Comparison of ENCODE assay signal across 9 cellular contexts in genomic region chr5:72015103-72015548, GRCh38.
A peak's percentile ranks its signal among the peaks of the same experiment; 100 is the strongest.
DNase-seq lines count a peak whose midpoint lies in the region; ATAC-seq and TF ChIP-seq lines count a peak whose summit lies in the region.
"Had no signal": no experiment of that assay in that cellular context is flagged by ENCODE, and none has a peak within 500 bp of the region (broad histone marks: within the 10 kb centered on the region; RNA-seq: fewer than 3 reads in every experiment).

No MANE protein-coding gene starts in this region.

- H3K4me1 ChIP-seq in SJSA1 (replicated peaks), result peaks cover 8% of the 10 kb centered on the region
- H3K4me1 ChIP-seq in vagina, result no peaks in the 10 kb centered on the region

- ATAC-seq in HG03342 (IDR thresholded peaks at IDR 0.05; ENCODE audit: unreplicated experiment), result no peak
- no peak for ATAC-seq in HG02870 (IDR thresholded peaks at IDR 0.05; ENCODE audit: unreplicated experiment)
- ATAC-seq in GM18873 (IDR thresholded peaks at IDR 0.05; ENCODE audit: low FRiP score, unreplicated experiment), result no peak

- H3K4me3 ChIP-seq in SJSA1, result no peak overlapping the region
- no peak overlapping the region for H3K4me3 ChIP-seq in vagina

- H3K9me3 ChIP-seq in SJSA1 (replicated peaks), result peaks cover 6% of the 10 kb centered on the region; the same call in 1 of the 2 replicates
- no peaks in the 10 kb centered on the region for H3K9me3 ChIP-seq in vagina

- DNase-seq in A172 (ENCODE audit: low spot score) (peak; percentile 85), HT-29 (ENCODE audit: low spot score) (peak; percentile 45), SJSA1 (ENCODE audit: low read depth in 1 of 2, low spot score in 2 of 2) (peak; percentile 53 to 65), head of caudate nucleus (peak; percentile 76 to 96 (median 89)), vagina (ENCODE audit: extremely low spot score in 2 of 2) (no peak)

- H3K27ac ChIP-seq in SJSA1 (no peak overlapping the region), vagina (no peak overlapping the region)
- H3K27ac ChIP-seq: VCaP had no signal

- no peak for TF ChIP-seq POLR2A in vagina (IDR thresholded peaks at IDR 0.05)

- intact Hi-C loops in head of caudate nucleus (cut with DNase I), result no loop called here
- intact Hi-C loops in vagina (cut with DNase I), result no loop called here

- no peak for TF ChIP-seq CTCF in vagina (IDR thresholded peaks at IDR 0.05)

- H3K36me3 ChIP-seq in SJSA1, result no peaks in the 10 kb centered on the region
- no peaks in the 10 kb centered on the region for H3K36me3 ChIP-seq in vagina

- H3K27me3 ChIP-seq in SJSA1 (replicated peaks) (no peaks in the 10 kb centered on the region), vagina (no peaks in the 10 kb centered on the region)

Comparison
In these comparisons a context has a peak if more than half of its experiments do, and no peak if none do; other contexts are left out.
1. DNase-seq: peak in A172 (single experiment), HT-29 (single experiment), SJSA1 (2 of 2) and head of caudate nucleus (42 of 42); none in vagina (0 of 2).